Comparison of ENCODE assay signal across 22 cellular contexts in the genomic region with DNA sequence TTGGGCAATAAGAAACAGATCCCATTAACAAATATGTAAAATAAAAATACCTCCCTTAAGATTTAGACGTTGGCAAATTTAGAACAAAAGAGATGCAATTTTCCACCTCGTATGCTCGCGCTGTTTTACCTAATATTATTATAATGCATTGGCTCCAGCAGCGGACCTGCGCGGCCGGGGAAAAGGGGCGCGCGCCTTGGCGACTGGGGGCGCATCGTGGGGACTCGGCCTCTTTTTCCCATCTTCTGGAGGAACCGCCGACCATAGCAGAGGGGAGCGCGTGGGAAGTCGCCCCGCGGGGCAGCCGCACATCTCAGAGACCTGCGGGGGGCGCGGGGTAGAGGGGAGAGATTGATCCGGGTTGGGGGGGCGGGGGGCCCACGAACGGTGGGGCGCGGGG.
DNase-seq lines count a peak whose midpoint lies in the region; ATAC-seq and TF ChIP-seq lines count a peak whose summit lies in the region.
"Had no signal": no experiment of that assay in that cellular context is flagged by ENCODE, and none has a peak within 500 bp of the region (broad histone marks: within the 10 kb centered on the region; RNA-seq: fewer than 3 reads in every experiment).

No MANE protein-coding gene starts in this region.

- DNase-seq in stimulated activated naive CD8-positive, alpha-beta T cell treated with anti-CD3 and anti-CD28 coated beads, Interleukin-15, amount 100 ng/mL, for 72 hours, result no peak
- DNase-seq in stimulated activated naive CD8-positive, alpha-beta T cell treated with anti-CD3 and anti-CD28 coated beads, Interleukin-15, Interleukin-2, amounts not matched to agents 100 U/mL and 50 U/mL, for 24 hours, result no peak
- DNase-seq in WTC11 (ENCODE audit: low spot score) (no peak), SIG-M5 (lab: John Stamatoyannopoulos, UW) (no peak)
- DNase-seq: ACHN; BE2C; C1 segment of cervical spinal cord; CD4-positive, alpha-beta memory T cell; CD4-positive, CD25-positive, alpha-beta regulatory T cell; CD8-positive, alpha-beta memory T cell; COR-L47; DMS 273 treated with DMSO at 0.1 percent for 48 hours; DMS153; DMS53; DMS79; DND-41; EL; GDM1 had no signal

- no peak overlapping the region for H3K4me3 Mint-ChIP-seq in stimulated activated naive CD8-positive, alpha-beta T cell treated with anti-CD3 and anti-CD28 coated beads, Interleukin-15, amount 100 ng/mL, for 72 hours
- H3K4me3 Mint-ChIP-seq in WTC11, result peak overlapping the region; percentile 53
- H3K4me3 Mint-ChIP-seq in stimulated activated memory B cell treated with anti-CD40 and anti-IgM and Interleukin-4, amounts not matched to agents 10 μg/mL and 1 μg/mL and 100 μg/mL, for 72 hours, result no peak overlapping the region
- H3K4me3 Mint-ChIP-seq: CD4-positive, CD25-positive, alpha-beta regulatory T cell; CD8-positive, alpha-beta memory T cell had no signal

- H3K36me3 Mint-ChIP-seq in WTC11, result no peaks in the 10 kb centered on the region
- no peaks in the 10 kb centered on the region for H3K36me3 Mint-ChIP-seq in stimulated activated memory B cell treated with anti-CD40 and anti-IgM and Interleukin-4, amounts not matched to agents 10 μg/mL and 1 μg/mL and 100 μg/mL, for 72 hours
- H3K36me3 Mint-ChIP-seq: CD14-positive monocyte; CD4-positive, alpha-beta memory T cell; CD4-positive, CD25-positive, alpha-beta regulatory T cell had no signal

- no peaks in the 10 kb centered on the region for H3K4me1 Mint-ChIP-seq in stimulated activated naive CD8-positive, alpha-beta T cell treated with anti-CD3 and anti-CD28 coated beads, Interleukin-15, amount 100 ng/mL, for 72 hours
- H3K4me1 Mint-ChIP-seq in WTC11, result peaks cover 42% of the 10 kb centered on the region
- no peaks in the 10 kb centered on the region for H3K4me1 Mint-ChIP-seq in stimulated activated memory B cell treated with anti-CD40 and anti-IgM and Interleukin-4, amounts not matched to agents 10 μg/mL and 1 μg/mL and 100 μg/mL, for 72 hours
- H3K4me1 Mint-ChIP-seq: CD14-positive monocyte had no signal

- CTCF ChIA-PET in WTC11 (lab: Charles Lee), result no interaction called here

- H3K27me3 Mint-ChIP-seq in stimulated activated naive CD8-positive, alpha-beta T cell treated with anti-CD3 and anti-CD28 coated beads, Interleukin-15, amount 100 ng/mL, for 72 hours, result peaks cover 76% of the 10 kb centered on the region
- H3K27me3 Mint-ChIP-seq in WTC11 (ENCODE audit: low read depth), result peaks cover 7% of the 10 kb centered on the region; the same call in 1 of the 2 replicates
- H3K27me3 Mint-ChIP-seq in stimulated activated memory B cell treated with anti-CD40 and anti-IgM and Interleukin-4, amounts not matched to agents 10 μg/mL and 1 μg/mL and 100 μg/mL, for 72 hours, result peaks cover 77% of the 10 kb centered on the region

- POLR2A ChIA-PET in WTC11 (lab: Charles Lee), result no interaction called here

- H3K9me3 Mint-ChIP-seq in stimulated activated naive CD8-positive, alpha-beta T cell treated with anti-CD3 and anti-CD28 coated beads, Interleukin-15, amount 100 ng/mL, for 72 hours, result no peaks in the 10 kb centered on the region
- H3K9me3 Mint-ChIP-seq in WTC11, result 0 out of 2 replicates have a peak, but pooled peaks cover under 1% of the 10 kb centered on the region
- no peaks in the 10 kb centered on the region for H3K9me3 Mint-ChIP-seq in stimulated activated memory B cell treated with anti-CD40 and anti-IgM and Interleukin-4, amounts not matched to agents 10 μg/mL and 1 μg/mL and 100 μg/mL, for 72 hours
- H3K9me3 Mint-ChIP-seq: CD14-positive monocyte; CD4-positive, alpha-beta memory T cell; CD4-positive, CD25-positive, alpha-beta regulatory T cell; CD8-positive, alpha-beta memory T cell had no signal

- peak; percentile 31 for ATAC-seq in stimulated activated naive CD8-positive, alpha-beta T cell treated with anti-CD3 and anti-CD28 coated beads, Interleukin-15, amount 100 ng/mL, for 72 hours
- ATAC-seq in stimulated activated naive CD8-positive, alpha-beta T cell treated with anti-CD3 and anti-CD28 coated beads, Interleukin-15, Interleukin-2, amounts not matched to agents 100 U/mL and 50 U/mL, for 24 hours, result no peak
- ATAC-seq in WTC11 (no peak), HG02588 (IDR thresholded peaks at IDR 0.05; ENCODE audit: unreplicated experiment) (no peak)
- peak; percentile 29 for ATAC-seq in stimulated activated memory B cell treated with anti-CD40 and anti-IgM and Interleukin-4, amounts not matched to agents 10 μg/mL and 1 μg/mL and 100 μg/mL, for 72 hours
- ATAC-seq: GM12878 had no signal

- no peak for TF ChIP-seq CTCF in WTC11 (IDR thresholded peaks at IDR 0.05)

- no peak overlapping the region for H3K27ac Mint-ChIP-seq in stimulated activated naive CD8-positive, alpha-beta T cell treated with anti-CD3 and anti-CD28 coated beads, Interleukin-15, amount 100 ng/mL, for 72 hours
- no peak overlapping the region for H3K27ac Mint-ChIP-seq in WTC11
- H3K27ac Mint-ChIP-seq in stimulated activated memory B cell treated with anti-CD40 and anti-IgM and Interleukin-4, amounts not matched to agents 10 μg/mL and 1 μg/mL and 100 μg/mL, for 72 hours, result no peak overlapping the region
- H3K27ac Mint-ChIP-seq: CD14-positive monocyte; CD4-positive, alpha-beta memory T cell; CD4-positive, CD25-positive, alpha-beta regulatory T cell; CD8-positive, alpha-beta memory T cell had no signal

TF ChIP-seq in WTC11, 78 proteins besides CTCF, POLR2A, EP300 and RAD21:
- TF ChIP-seq ELF4 (CRISPR knock-in tag; IDR thresholded peaks at IDR 0.05; ENCODE audit: low read depth) (no peak), ARID4B (CRISPR knock-in tag; IDR thresholded peaks at IDR 0.05; ENCODE audit: borderline replicate concordance) (no peak), GRHL2 (CRISPR knock-in tag; IDR thresholded peaks at IDR 0.05; ENCODE audit: insufficient replicate concordance, severe bottlenecking) (no peak), KAT7 (CRISPR knock-in tag; IDR thresholded peaks at IDR 0.05; ENCODE audit: borderline replicate concordance) (no peak), ZNF138 (CRISPR knock-in tag; conservative IDR thresholded peaks at IDR 0.05) (no peak)

Comparison
In these comparisons a context has a peak if more than half of its experiments do, and no peak if none do; other contexts are left out.
1. ATAC-seq: peak in stimulated activated naive CD8-positive, alpha-beta T cell treated with anti-CD3 and anti-CD28 coated beads, Interleukin-15, amount 100 ng/mL, for 72 hours (single experiment) and stimulated activated memory B cell treated with anti-CD40 and anti-IgM and Interleukin-4, amounts not matched to agents 10 μg/mL and 1 μg/mL and 100 μg/mL, for 72 hours (single experiment); none in stimulated activated naive CD8-positive, alpha-beta T cell treated with anti-CD3 and anti-CD28 coated beads, Interleukin-15, Interleukin-2, amounts not matched to agents 100 U/mL and 50 U/mL, for 24 hours (single experiment), WTC11 (single experiment) and HG02588 (single experiment).